In genomic region chr1:155073377-155074272, GRCh38 we compare ENCODE assay signal across 20 cellular contexts. TPM values are rescaled to one million over a fixed set of nuclear protein-coding genes. Genes with fewer than 3 reads are reported as not detected.
DNase-seq lines count a peak whose midpoint lies in the region; ATAC-seq and TF ChIP-seq lines count a peak whose summit lies in the region.
"Had no signal": no experiment of that assay in that cellular context is flagged by ENCODE, and none has a peak within 500 bp of the region (broad histone marks: within the 10 kb centered on the region; RNA-seq: fewer than 3 reads in every experiment).

No MANE protein-coding gene starts in this region.

- H3K36me3 ChIP-seq in Loucy (ENCODE audit: insufficient read depth, low read length) (no peaks in the 10 kb centered on the region), spleen (peaks cover 0 to 10% (median 5%) of the 10 kb centered on the region in 6 donors)
- H3K36me3 ChIP-seq: cardiac muscle cell had no signal

- H3K27me3 ChIP-seq in Loucy (ENCODE audit: insufficient read depth, low read length, poor library complexity, severe bottlenecking) (no peaks in the 10 kb centered on the region), spleen (replicated peaks in 1 of 7) (peaks cover 0 to 8% (median under 1%) of the 10 kb centered on the region in 7 donors)

- H3K9me2 ChIP-seq in Loucy (replicated peaks; ENCODE audit: low read depth, low read length): no peaks in the 10 kb centered on the region

- H3K4me1 Mint-ChIP-seq in activated naive CD4-positive, alpha-beta T cell treated with anti-CD3 and anti-CD28 coated beads, Interleukin-2, amount 10 ng/mL, durations not matched to agents 7 days and 5 days: peaks cover 76% of the 10 kb centered on the region
- peaks cover 15% of the 10 kb centered on the region for H3K4me1 Mint-ChIP-seq in activated naive CD4-positive, alpha-beta T cell treated with anti-CD3 and anti-CD28 coated beads for 36 hours (ENCODE audit: low read depth)
- peaks cover 8% of the 10 kb centered on the region for H3K4me1 Mint-ChIP-seq in activated T-helper 17 cell treated with anti-CD3 and anti-CD28 coated beads, Interleukin-2, amount 50 U/mL, for 72 hours

- H3K9ac ChIP-seq in Loucy (ENCODE audit: low read depth, low read length, poor library complexity, severe bottlenecking): peak overlapping the region; percentile 45

- H3K4me1 ChIP-seq in Loucy (ENCODE audit: insufficient read depth, low read length, poor library complexity, severe bottlenecking) (peaks cover 65% of the 10 kb centered on the region), spleen (peaks cover 14 to 41% (median 25%) of the 10 kb centered on the region in 6 donors)

- peak; percentile 65 for DNase-seq in activated naive CD4-positive, alpha-beta T cell treated with anti-CD3 and anti-CD28 coated beads, Interleukin-2, amount 10 ng/mL, durations not matched to agents 7 days and 5 days
- no peak for DNase-seq in activated naive CD4-positive, alpha-beta T cell treated with anti-CD3 and anti-CD28 coated beads for 36 hours
- DNase-seq in spleen: peak; percentile 54
- DNase-seq in anterior cingulate cortex (lab: John Stamatoyannopoulos, UW): no peak
- DNase-seq in NCI-H2107 (lab: John Stamatoyannopoulos, UW): no peak
- DNase-seq: H9; heart left ventricle; NCI-H1694 treated with DMSO at 0.1 percent for 48 hours; NCI-H524 treated with DMSO at 0.1 percent for 48 hours; stimulated activated CD4-positive, alpha-beta T cell treated with anti-CD3 and anti-CD28 coated beads, Interleukin-15, amount 100 ng/mL, for 24 hours; SW 1271 had no signal

- H2AFZ ChIP-seq in Loucy (ENCODE audit: low read length): no peak overlapping the region

- no peak for TF ChIP-seq POLR2A in spleen (IDR thresholded peaks at IDR 0.05)

- intact Hi-C loops in activated naive CD4-positive, alpha-beta T cell treated with anti-CD3 and anti-CD28 coated beads for 36 hours (cut with micrococcal nuclease): no loop called here
- intact Hi-C loops in spleen (cut with DNase I; ENCODE audit: low total_unique reads): no loop called here

- no peak overlapping the region for H3K27ac ChIP-seq in spleen
- H3K27ac ChIP-seq: cardiac muscle cell, heart left ventricle had no signal

- peaks cover 47% of the 10 kb centered on the region for H3K27me3 Mint-ChIP-seq in activated naive CD4-positive, alpha-beta T cell treated with anti-CD3 and anti-CD28 coated beads, Interleukin-2, amount 10 ng/mL, durations not matched to agents 7 days and 5 days
- H3K27me3 Mint-ChIP-seq in activated naive CD4-positive, alpha-beta T cell treated with anti-CD3 and anti-CD28 coated beads for 36 hours (ENCODE audit: low read depth): no peaks in the 10 kb centered on the region
- H3K27me3 Mint-ChIP-seq in activated T-helper 17 cell treated with anti-CD3 and anti-CD28 coated beads, Interleukin-2, amount 50 U/mL, for 72 hours: no peaks in the 10 kb centered on the region
- H3K27me3 Mint-ChIP-seq: activated naive CD8-positive, alpha-beta T cell had no signal

- peak overlapping the region; percentile 59 for H3K4me2 ChIP-seq in Loucy (ENCODE audit: low read depth, low read length, poor library complexity, severe bottlenecking)

- peak overlapping the region; percentile 40 for H3K27ac Mint-ChIP-seq in activated naive CD4-positive, alpha-beta T cell treated with anti-CD3 and anti-CD28 coated beads, Interleukin-2, amount 10 ng/mL, durations not matched to agents 7 days and 5 days
- no peak overlapping the region for H3K27ac Mint-ChIP-seq in activated naive CD4-positive, alpha-beta T cell treated with anti-CD3 and anti-CD28 coated beads for 36 hours
- H3K27ac Mint-ChIP-seq in activated T-helper 17 cell treated with anti-CD3 and anti-CD28 coated beads, Interleukin-2, amount 50 U/mL, for 72 hours: no peak overlapping the region
- H3K27ac Mint-ChIP-seq: activated naive CD8-positive, alpha-beta T cell; H9; nephron; WTC11 had no signal

- H4K20me1 ChIP-seq in Loucy (ENCODE audit: insufficient read depth, low read length, poor library complexity, severe bottlenecking): no peaks in the 10 kb centered on the region

- no peak overlapping the region for H3K4me3 Mint-ChIP-seq in activated naive CD4-positive, alpha-beta T cell treated with anti-CD3 and anti-CD28 coated beads, Interleukin-2, amount 10 ng/mL, durations not matched to agents 7 days and 5 days
- H3K4me3 Mint-ChIP-seq in activated naive CD4-positive, alpha-beta T cell treated with anti-CD3 and anti-CD28 coated beads for 36 hours: no peak overlapping the region
- H3K4me3 Mint-ChIP-seq in activated T-helper 17 cell treated with anti-CD3 and anti-CD28 coated beads, Interleukin-2, amount 50 U/mL, for 72 hours: no peak overlapping the region
- H3K4me3 Mint-ChIP-seq: activated naive CD8-positive, alpha-beta T cell; nephron; WTC11 had no signal

- H3K36me3 Mint-ChIP-seq in activated naive CD4-positive, alpha-beta T cell treated with anti-CD3 and anti-CD28 coated beads, Interleukin-2, amount 10 ng/mL, durations not matched to agents 7 days and 5 days: peaks cover 4% of the 10 kb centered on the region
- H3K36me3 Mint-ChIP-seq in activated naive CD4-positive, alpha-beta T cell treated with anti-CD3 and anti-CD28 coated beads for 36 hours (ENCODE audit: low read depth): no peaks in the 10 kb centered on the region
- peaks cover 2% of the 10 kb centered on the region for H3K36me3 Mint-ChIP-seq in activated T-helper 17 cell treated with anti-CD3 and anti-CD28 coated beads, Interleukin-2, amount 50 U/mL, for 72 hours (ENCODE audit: low read depth)
- H3K36me3 Mint-ChIP-seq: activated naive CD8-positive, alpha-beta T cell had no signal

- ATAC-seq in activated T-helper 17 cell treated with anti-CD3 and anti-CD28 coated beads, Interleukin-2, amount 50 U/mL, for 72 hours (replicated peaks): peak; percentile 34
- no peak for ATAC-seq in GM19324 (IDR thresholded peaks at IDR 0.05; ENCODE audit: low FRiP score, unreplicated experiment)
- ATAC-seq: heart left ventricle, WTC11 had no signal

- H3K9me3 ChIP-seq in Loucy (ENCODE audit: insufficient read depth, low read depth, low read length): no peaks in the 10 kb centered on the region
- H3K9me3 ChIP-seq in spleen: no peaks in the 10 kb centered on the region
- H3K9me3 ChIP-seq: heart left ventricle had no signal

- H3K4me3 ChIP-seq in Loucy (ENCODE audit: low read length, poor library complexity, severe bottlenecking): peak overlapping the region; percentile 15
- no peak overlapping the region for H3K4me3 ChIP-seq in spleen
- H3K4me3 ChIP-seq: cardiac muscle cell, heart left ventricle had no signal

- CTCF ChIA-PET in activated naive CD4-positive, alpha-beta T cell treated with anti-CD3 and anti-CD28 coated beads, Interleukin-2, amount 10 ng/mL, durations not matched to agents 7 days and 5 days (lab: Charles Lee): interaction anchor here (1.0 to 2.9 kb wide), 4 partner anchors 11 to 29 kb away, joined by 3 to 18 read pairs (median 6); no protein-coding TSS in a partner anchor
- CTCF ChIA-PET in activated naive CD4-positive, alpha-beta T cell treated with anti-CD3 and anti-CD28 coated beads for 36 hours (lab: Charles Lee): interaction anchor here (0.7 to 3.3 kb wide), 3 partner anchors 9 to 21 kb away, joined by 3 to 18 read pairs (median 10); partner anchors contain the start of gene EFNA4

- no peaks in the 10 kb centered on the region for H3K79me2 ChIP-seq in Loucy (ENCODE audit: insufficient read depth, low read length)

- H3F3A ChIP-seq in Loucy (ENCODE audit: low read depth): no peaks in the 10 kb centered on the region

- no peaks in the 10 kb centered on the region for H3K9me3 Mint-ChIP-seq in activated naive CD4-positive, alpha-beta T cell treated with anti-CD3 and anti-CD28 coated beads, Interleukin-2, amount 10 ng/mL, durations not matched to agents 7 days and 5 days
- no peaks in the 10 kb centered on the region for H3K9me3 Mint-ChIP-seq in activated naive CD4-positive, alpha-beta T cell treated with anti-CD3 and anti-CD28 coated beads for 36 hours
- H3K9me3 Mint-ChIP-seq in activated T-helper 17 cell treated with anti-CD3 and anti-CD28 coated beads, Interleukin-2, amount 50 U/mL, for 72 hours: no peaks in the 10 kb centered on the region
- H3K9me3 Mint-ChIP-seq: H9, nephron, WTC11 had no signal

- WGBS in spleen, 5 donors: 82 to 92% (median 85%) methylated on average over 3 of the region's 3 CpGs

- TF ChIP-seq CTCF in Loucy (conservative IDR thresholded peaks at IDR 0.05; ENCODE audit: low read length): no peak
- TF ChIP-seq CTCF in spleen (IDR thresholded peaks at IDR 0.05 in 8 of 11, conservative IDR thresholded peaks at IDR 0.05 in 3 of 11): no peak

RNA-seq across cellular contexts. Expression of gene EFNA3, which starts 5.0 kb away (rescaled TPM):
- 1 to 10 TPM; 1.3 to 2.5 TPM for total RNA-seq in activated naive CD4-positive, alpha-beta T cell treated with anti-CD3 and anti-CD28 coated beads for 36 hours
- 10 to 100 TPM in 1 of 2 donors, 1 to 10 TPM in 1; 4.1 to 10.8 TPM for total RNA-seq in activated T-helper 17 cell treated with anti-CD3 and anti-CD28 coated beads, Interleukin-2, amount 50 U/mL, for 72 hours
- 1 to 10 TPM in 6 of 7 donors, not detected in 1; 1.6 to 4.3 (median 2.4) TPM for total RNA-seq in spleen
- 1 to 10 TPM; 1.4 to 2.0 (median 1.7) TPM for polyA plus RNA-seq in spleen

RNA-seq across cellular contexts. Expression of gene EFNA4, which starts 10.1 kb away (rescaled TPM):
- total RNA-seq in activated naive CD4-positive, alpha-beta T cell treated with anti-CD3 and anti-CD28 coated beads for 36 hours: 1 to 10 TPM; 3.3 to 4.5 TPM
- total RNA-seq in activated T-helper 17 cell treated with anti-CD3 and anti-CD28 coated beads, Interleukin-2, amount 50 U/mL, for 72 hours: 1 to 10 TPM; 4.6 to 7.0 TPM
- 1 to 10 TPM; 4.6 to 7.7 (median 6.0) TPM for total RNA-seq in spleen
- 1 to 10 TPM; 7.3 to 9.5 (median 8.7) TPM for polyA plus RNA-seq in spleen

RNA-seq across cellular contexts. Expression of gene ADAM15, which starts 22.5 kb away (rescaled TPM):
- total RNA-seq in activated naive CD4-positive, alpha-beta T cell treated with anti-CD3 and anti-CD28 coated beads for 36 hours: 10 to 100 TPM; 53.8 to 55.8 TPM
- 10 to 100 TPM; 53.2 to 86.6 TPM for total RNA-seq in activated T-helper 17 cell treated with anti-CD3 and anti-CD28 coated beads, Interleukin-2, amount 50 U/mL, for 72 hours
- 100 to 1,000 TPM in 2 of 7 donors, 10 to 100 TPM in 5; 70.8 to 205 (median 84.6) TPM for total RNA-seq in spleen
- polyA plus RNA-seq in spleen: 100 to 1,000 TPM in 2 of 3 donors, 10 to 100 TPM in 1; 76.4 to 313 (median 286) TPM

RNA-seq across cellular contexts. Expression of gene DCST1, which starts 40.0 kb away (rescaled TPM):
- not detected for total RNA-seq in activated naive CD4-positive, alpha-beta T cell treated with anti-CD3 and anti-CD28 coated beads for 36 hours
- not detected for total RNA-seq in activated T-helper 17 cell treated with anti-CD3 and anti-CD28 coated beads, Interleukin-2, amount 50 U/mL, for 72 hours
- not detected for total RNA-seq in spleen
- polyA plus RNA-seq in spleen: not detected
- total RNA-seq: cardiac muscle cell, H9, heart left ventricle, LHCN-M2, pulmonary artery endothelial cell had no signal
- polyA plus RNA-seq: heart left ventricle had no signal

RNA-seq across cellular contexts. Expression of gene DCST2, which starts 40.0 kb away (rescaled TPM):
- 1 to 10 TPM; 1.1 to 1.5 TPM for total RNA-seq in activated naive CD4-positive, alpha-beta T cell treated with anti-CD3 and anti-CD28 coated beads for 36 hours
- total RNA-seq in activated T-helper 17 cell treated with anti-CD3 and anti-CD28 coated beads, Interleukin-2, amount 50 U/mL, for 72 hours: 1 to 10 TPM in 1 of 2 donors, under 1 TPM in 1; 0.67 to 2.2 TPM
- 1 to 10 TPM in 2 of 7 donors, under 1 TPM in 4, not detected in 1; 0.54 to 4.1 (median 0.71) TPM for total RNA-seq in spleen
- 1 to 10 TPM; 1.0 to 2.1 (median 1.7) TPM for polyA plus RNA-seq in spleen

Comparison
In these comparisons a context has a peak if more than half of its experiments do, and no peak if none do; other contexts are left out.
1. DNase-seq: peak in activated naive CD4-positive, alpha-beta T cell treated with anti-CD3 and anti-CD28 coated beads, Interleukin-2, amount 10 ng/mL, durations not matched to agents 7 days and 5 days (single experiment) and spleen (single experiment); none in activated naive CD4-positive, alpha-beta T cell treated with anti-CD3 and anti-CD28 coated beads for 36 hours (single experiment), anterior cingulate cortex (0 of 58) and NCI-H2107 (single experiment).